In genomic region chr10:113087082-113088029, GRCh38 we compare ENCODE assay signal across 9 cellular contexts.
DNase-seq lines count a peak whose midpoint lies in the region; ATAC-seq and TF ChIP-seq lines count a peak whose summit lies in the region.
"Had no signal": no experiment of that assay in that cellular context is flagged by ENCODE, and none has a peak within 500 bp of the region (broad histone marks: within the 10 kb centered on the region; RNA-seq: fewer than 3 reads in every experiment).

No MANE protein-coding gene starts in this region.

- CTCF ChIA-PET in WTC11 (lab: Charles Lee), result interaction anchor here (0.6 to 1.2 kb wide), 2 partner anchors 10 to 298 kb away, joined by 4 read pairs; no protein-coding TSS in a partner anchor

- no peak for TF ChIP-seq CTCF in WTC11 (IDR thresholded peaks at IDR 0.05)

- peak; percentile 79 for ATAC-seq in WTC11
- ATAC-seq in GM21619 (IDR thresholded peaks at IDR 0.05; ENCODE audit: unreplicated experiment), result no peak
- ATAC-seq in HG02840 (IDR thresholded peaks at IDR 0.05; ENCODE audit: low FRiP score, unreplicated experiment), result no peak
- ATAC-seq in HG03175 (IDR thresholded peaks at IDR 0.05; ENCODE audit: unreplicated experiment), result no peak

- no peak overlapping the region; the same call in 1 of the 2 replicates for H3K4me3 Mint-ChIP-seq in WTC11
- H3K4me3 Mint-ChIP-seq: nephron had no signal

- H3K27ac Mint-ChIP-seq in WTC11, result peak overlapping the region; percentile 95

- no peak overlapping the region for H3K4me3 ChIP-seq in subcutaneous abdominal adipose tissue (ENCODE audit: low read depth in 1 of 5, low read length in 5 of 5)

- H3K36me3 Mint-ChIP-seq in WTC11, result peaks cover 18% of the 10 kb centered on the region

- peak; percentile 82 for DNase-seq in HS-27A (ENCODE audit: low read depth)
- DNase-seq in WTC11 (ENCODE audit: low spot score), result no peak
- peak; percentile 88 for DNase-seq in iPS DF 19.7 (ENCODE audit: low read depth, low spot score)
- no peak for DNase-seq in NCI-H2081 (lab: John Stamatoyannopoulos, UW)

- H3K9me3 Mint-ChIP-seq in WTC11, result no peaks in the 10 kb centered on the region
- H3K9me3 Mint-ChIP-seq: nephron had no signal

- peaks cover 0 to 25% (median 6%) of the 10 kb centered on the region in 5 donors for H3K36me3 ChIP-seq in subcutaneous abdominal adipose tissue (ENCODE audit: control insufficient read depth in 5 of 5, insufficient read depth in 5 of 5, low read length in 5 of 5)

- H3K27ac ChIP-seq in subcutaneous abdominal adipose tissue (ENCODE audit: low read depth, low read length), result peak overlapping the region; percentile 84

- no peaks in the 10 kb centered on the region for H3K9me3 ChIP-seq in subcutaneous abdominal adipose tissue (ENCODE audit: control insufficient read depth in 5 of 5, low read length in 5 of 5)

- peaks cover 66% of the 10 kb centered on the region for H3K4me1 Mint-ChIP-seq in WTC11

- peaks cover 9 to 27% (median 18%) of the 10 kb centered on the region in 5 donors for H3K4me1 ChIP-seq in subcutaneous abdominal adipose tissue (ENCODE audit: control insufficient read depth in 5 of 5, insufficient read depth in 5 of 5, low read length in 5 of 5)

- peak overlapping the region in 2 of 5 donors; percentile 13 to 49 for H3K9ac ChIP-seq in subcutaneous abdominal adipose tissue (ENCODE audit: low read length in 5 of 5)

- H3K27me3 ChIP-seq in subcutaneous abdominal adipose tissue (ENCODE audit: control insufficient read depth in 5 of 5, insufficient read depth in 4 of 5, low read length in 5 of 5), result no peaks in the 10 kb centered on the region

- H3K27me3 Mint-ChIP-seq in WTC11 (ENCODE audit: low read depth), result no peaks in the 10 kb centered on the region

- POLR2A ChIA-PET in WTC11 (lab: Charles Lee), result no interaction called here

TF ChIP-seq in WTC11, 78 proteins besides CTCF, POLR2A, EP300 and RAD21:
- TF ChIP-seq GABPB1 (CRISPR knock-in tag; IDR thresholded peaks at IDR 0.05), result peak; percentile 80; the same call in 1 of the 2 replicates
- TF ChIP-seq, protein P1, sequence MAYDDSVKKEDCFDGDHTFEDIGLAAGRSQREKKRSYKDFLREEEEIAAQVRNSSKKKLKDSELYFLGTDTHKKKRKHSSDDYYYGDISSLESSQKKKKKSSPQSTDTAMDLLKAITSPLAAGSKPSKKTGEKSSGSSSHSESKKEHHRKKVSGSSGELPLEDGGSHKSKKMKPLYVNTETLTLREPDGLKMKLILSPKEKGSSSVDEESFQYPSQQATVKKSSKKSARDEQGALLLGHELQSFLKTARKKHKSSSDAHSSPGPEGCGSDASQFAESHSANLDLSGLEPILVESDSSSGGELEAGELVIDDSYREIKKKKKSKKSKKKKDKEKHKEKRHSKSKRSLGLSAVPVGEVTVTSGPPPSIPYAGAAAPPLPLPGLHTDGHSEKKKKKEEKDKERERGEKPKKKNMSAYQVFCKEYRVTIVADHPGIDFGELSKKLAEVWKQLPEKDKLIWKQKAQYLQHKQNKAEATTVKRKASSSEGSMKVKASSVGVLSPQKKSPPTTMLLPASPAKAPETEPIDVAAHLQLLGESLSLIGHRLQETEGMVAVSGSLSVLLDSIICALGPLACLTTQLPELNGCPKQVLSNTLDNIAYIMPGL (CRISPR knock-in tag; IDR thresholded peaks at IDR 0.05), result no peak

Comparison
In these comparisons a context has a peak if more than half of its experiments do, and no peak if none do; other contexts are left out.
1. DNase-seq: peak in HS-27A (single experiment) and iPS DF 19.7 (single experiment); none in WTC11 (single experiment) and NCI-H2081 (0 of 2).